8 cellular contexts compared by ENCODE assay signal in the genomic region with DNA sequence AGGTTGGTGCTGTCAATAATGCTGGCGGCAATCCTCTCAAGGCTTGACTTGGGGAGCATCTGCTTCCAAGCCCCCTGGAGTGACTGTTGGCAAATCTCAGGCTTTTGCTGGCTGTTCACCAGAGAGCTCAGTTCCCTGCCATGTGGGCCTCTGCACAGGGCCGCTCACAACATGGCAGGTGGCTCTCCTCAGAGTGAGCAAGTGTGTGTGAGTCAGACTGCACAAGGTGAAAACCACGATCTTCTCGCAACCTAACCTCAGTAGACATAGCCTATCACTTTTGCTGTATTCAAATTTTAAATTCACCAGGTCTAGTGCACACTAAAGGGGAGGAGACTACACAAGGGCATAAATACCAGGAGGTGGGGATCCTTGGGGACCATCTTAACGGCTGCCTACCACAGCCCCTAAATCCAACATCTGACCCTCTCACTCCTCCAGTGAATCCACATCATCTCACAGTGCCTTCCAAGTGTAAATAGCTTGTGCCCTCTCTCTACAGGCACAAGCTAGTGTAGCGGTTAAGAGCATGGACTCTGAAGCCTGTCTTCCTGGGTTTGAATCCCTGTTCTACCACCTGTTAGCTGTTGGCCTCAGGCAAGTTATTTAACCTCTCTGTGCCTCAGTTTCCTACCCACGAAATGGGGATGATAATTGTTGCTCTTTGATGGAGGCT.
DNase-seq lines count a peak whose midpoint lies in the region; ATAC-seq, FAIRE-seq and TF ChIP-seq lines count a peak whose summit lies in the region.

No MANE protein-coding gene starts in this region.

- 29% methylated on average over 7 of the region's 7 CpGs for WGBS in HepG2 (ENCODE audit: low lambda C conversion rate)

- H3K4me3 ChIP-seq in HepG2 (replicated peaks in 1 of 3; ENCODE audit: insufficient read depth in 1 of 3, low read depth in 2 of 3, low read length in 3 of 3) (no peak overlapping the region), gastrocnemius medialis (no peak overlapping the region)

- H3K4me2 ChIP-seq in HepG2 (ENCODE audit: low read depth, low read length), result no peak overlapping the region

- no peaks in the 10 kb centered on the region for H4K20me1 ChIP-seq in HepG2 (ENCODE audit: insufficient read depth, low read length)

- no TSS peak for BruUV-seq in HepG2 (replicated peaks; lab: Mats Ljungman, UMichigan)

- POLR2A ChIA-PET in HepG2 (lab: Yijun Ruan, JAX), result no interaction called here
- POLR2A ChIA-PET in RWPE1 (lab: Yijun Ruan, JAX; ENCODE audit: low non-redundant PET), result no interaction called here

- no peaks in the 10 kb centered on the region for H3K36me3 ChIP-seq in HepG2 (replicated peaks in 1 of 2; ENCODE audit: control insufficient read depth in 1 of 2, insufficient read depth in 2 of 2, low read length in 2 of 2)
- no peaks in the 10 kb centered on the region for H3K36me3 ChIP-seq in gastrocnemius medialis

- H3K9me3 ChIP-seq in HepG2 (ENCODE audit: low read length) (no peaks in the 10 kb centered on the region), gastrocnemius medialis (no peaks in the 10 kb centered on the region)

- TF ChIP-seq EP300 in HepG2 (IDR thresholded peaks at IDR 0.05; ENCODE audit: low read depth in 2 of 2, low read length in 2 of 2) (no peak), HepG2 (CRISPR knock-in tag; IDR thresholded peaks at IDR 0.05; ENCODE audit: borderline replicate concordance) (no peak)

- H2AFZ ChIP-seq in HepG2 (ENCODE audit: low read length), result no peak overlapping the region

- in situ Hi-C loops in HepG2 (cut with HindIII; ENCODE audit: extremely low pct_ligation_motif_present, low pct_unique_long_range_greater_than_20kb), result no loop called here
- in situ Hi-C loops in gastrocnemius medialis (cut with MboI; ENCODE audit: low sequenced_read_pairs in 4 of 4), result no loop called here

- TF ChIP-seq CTCF in HepG2 (CRISPR knock-in tag; IDR thresholded peaks at IDR 0.05) (no peak), gastrocnemius medialis (IDR thresholded peaks at IDR 0.05 in 4 of 5, conservative IDR thresholded peaks at IDR 0.05 in 1 of 5) (no peak), RWPE1 (conservative IDR thresholded peaks at IDR 0.05; ENCODE audit: low read depth) (no peak)

- ATAC-seq in GM19452 (IDR thresholded peaks at IDR 0.05; ENCODE audit: unreplicated experiment), result peak; percentile 94
- peak; percentile 82 for ATAC-seq in HG03280 (IDR thresholded peaks at IDR 0.05; ENCODE audit: unreplicated experiment)
- ATAC-seq in HepG2, result peak; percentile 44; the same call in 2 of the 3 replicates
- no peak for ATAC-seq in gastrocnemius medialis

- peaks cover 0 to 3% of the 10 kb centered on the region in 2 experiments; a peak in 1 of 5 replicates for H3K27me3 ChIP-seq in HepG2 (ENCODE audit: control insufficient read depth in 1 of 2, insufficient read depth in 2 of 2, low read length in 2 of 2)
- no peaks in the 10 kb centered on the region for H3K27me3 ChIP-seq in gastrocnemius medialis

- H3K79me2 ChIP-seq in HepG2 (ENCODE audit: insufficient read depth, low read length), result no peaks in the 10 kb centered on the region

- TF ChIP-seq RAD21 in HepG2 (CRISPR knock-in tag; IDR thresholded peaks at IDR 0.05), result no peak

- CTCF ChIA-PET in HepG2 (lab: Yijun Ruan, JAX; ENCODE audit: low intra/inter-chr PET ratio, low total read pairs), result no interaction called here
- CTCF ChIA-PET in RWPE1 (lab: Yijun Ruan, JAX), result interaction anchor here (0.6 kb wide), 1 partner anchor 1855 kb away, joined by 4 read pairs; no protein-coding TSS in a partner anchor

- no peak overlapping the region for H3K9ac ChIP-seq in HepG2 (ENCODE audit: insufficient read depth, low read depth, low read length)

- intact Hi-C loops in HepG2 (cut with micrococcal nuclease; ENCODE audit: unreplicated experiment), result no loop called here
- intact Hi-C loops in gastrocnemius medialis (cut with DNase I; ENCODE audit: low total_unique reads), result no loop called here

- TF ChIP-seq POLR2A in HepG2 (IDR thresholded peaks at IDR 0.05; ENCODE audit: insufficient read depth in 1 of 2, low read depth in 2 of 2, low read length in 2 of 2) (no peak), gastrocnemius medialis (IDR thresholded peaks at IDR 0.05) (no peak)

- H3K27ac ChIP-seq in HepG2 (ENCODE audit: extremely low read length, insufficient read depth, low read length), result no peak overlapping the region
- H3K27ac ChIP-seq in gastrocnemius medialis, result no peak overlapping the region
- H3K27ac ChIP-seq in RWPE1, result no peak overlapping the region

- peak; percentile 28 to 43 for DNase-seq in activated CD4-positive, alpha-beta T cell treated with anti-CD3 and anti-CD28 coated beads for 24 hours (ENCODE audit: low read depth in 2 of 2)
- DNase-seq in HepG2 (ENCODE audit: low spot score) (no peak), gastrocnemius medialis (no peak), superior temporal gyrus (ENCODE audit: extremely low spot score) (no peak), medulla oblongata (ENCODE audit: extremely low spot score) (no peak), RWPE1 (ENCODE audit: low spot score) (no peak)

- FAIRE-seq in HepG2 (lab: Jason Lieb, UNC), result no peak

- H3K4me1 ChIP-seq in HepG2 (ENCODE audit: insufficient read depth, low read length), result no peaks in the 10 kb centered on the region
- H3K4me1 ChIP-seq in gastrocnemius medialis, result no peaks in the 10 kb centered on the region

TF ChIP-seq in HepG2, 621 proteins besides CTCF, POLR2A, EP300 and RAD21:
- TF ChIP-seq MEIS2 (CRISPR knock-in tag; IDR thresholded peaks at IDR 0.05), result no peak

Comparison
In these comparisons a context has a peak if more than half of its experiments do, and no peak if none do; other contexts are left out.
1. ATAC-seq: peak in GM19452 (single experiment), HG03280 (single experiment) and HepG2 (single experiment); none in gastrocnemius medialis (0 of 2).
2. DNase-seq: peak in activated CD4-positive, alpha-beta T cell treated with anti-CD3 and anti-CD28 coated beads for 24 hours (2 of 2); none in HepG2 (single experiment), gastrocnemius medialis (0 of 2), superior temporal gyrus (single experiment), medulla oblongata (single experiment) and RWPE1 (single experiment).